Comparison of ENCODE assay signal across 15 cellular contexts in the genomic region with DNA sequence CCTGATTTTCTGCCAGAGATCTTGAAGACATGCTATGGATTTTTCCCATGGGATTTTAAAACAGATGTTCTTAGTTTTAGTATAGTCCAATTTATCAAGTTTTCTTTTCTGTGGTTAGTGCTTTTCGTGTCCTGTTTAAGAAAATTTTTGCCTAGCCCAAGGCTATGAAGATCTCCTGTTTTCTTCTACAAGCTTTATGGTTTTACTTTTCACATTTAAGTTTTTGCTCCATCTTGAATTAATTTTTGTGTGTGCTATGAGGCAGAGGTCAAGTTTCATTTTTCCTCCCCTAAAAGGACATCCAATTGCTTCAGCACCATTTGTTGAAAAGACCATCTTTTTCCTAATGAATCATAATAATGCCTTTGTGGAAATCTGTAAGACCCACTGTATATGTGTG.
DNase-seq lines count a peak whose midpoint lies in the region; ATAC-seq and TF ChIP-seq lines count a peak whose summit lies in the region.
"Had no signal": no experiment of that assay in that cellular context is flagged by ENCODE, and none has a peak within 500 bp of the region (broad histone marks: within the 10 kb centered on the region; RNA-seq: fewer than 3 reads in every experiment).

No MANE protein-coding gene starts in this region.

- in situ Hi-C loops in HAP-1 (cut with MboI; ENCODE audit: low sequenced_read_pairs), result loop anchor here (10.0 kb wide), 1 partner anchor 111 kb away; no protein-coding TSS in a partner anchor

- TF ChIP-seq CTCF in AG09319 (IDR thresholded peaks at IDR 0.05; ENCODE audit: low read depth, low read length), result no peak
- no peak for TF ChIP-seq CTCF in GM10248 (IDR thresholded peaks at IDR 0.05; ENCODE audit: control extremely low read depth, extremely low read depth, low read depth, missing control alignments)

- H3K27ac ChIP-seq in SJSA1, result peak overlapping the region; percentile 55

- H3K9me3 ChIP-seq in SJSA1 (replicated peaks) (no peaks in the 10 kb centered on the region), skeletal muscle satellite cell (replicated peaks; ENCODE audit: low read length) (no peaks in the 10 kb centered on the region), HAP-1 (0 out of 2 replicates have a peak, but pooled peaks cover 2% of the 10 kb centered on the region)

- no peak for ATAC-seq in GM21619 (IDR thresholded peaks at IDR 0.05; ENCODE audit: unreplicated experiment)
- ATAC-seq: activated CD4-positive, CD25-positive, alpha-beta regulatory T cell treated with anti-CD3 and anti-CD28 coated beads, Interleukin-2, amount 50 U/mL, for 24 hours; activated T-cell treated with anti-CD3 and anti-CD28 coated beads, Interleukin-2, amount 50 U/mL, for 72 hours had no signal

- POLR2A ChIA-PET in GM10248 (lab: Yijun Ruan, JAX), result no interaction called here

- no peaks in the 10 kb centered on the region for H3K27me3 ChIP-seq in SJSA1 (replicated peaks)
- H3K27me3 ChIP-seq in skeletal muscle satellite cell (ENCODE audit: control insufficient read depth, insufficient read depth, low read length), result no peaks in the 10 kb centered on the region
- H3K27me3 ChIP-seq in HAP-1 (ENCODE audit: low read depth), result peaks cover 9% of the 10 kb centered on the region; the same call in 1 of the 2 replicates

- peak overlapping the region; percentile 14 for H3K9ac ChIP-seq in skeletal muscle satellite cell (ENCODE audit: low read depth, low read length)

- peaks cover 35% of the 10 kb centered on the region for H3K36me3 ChIP-seq in SJSA1
- peaks cover 12% of the 10 kb centered on the region for H3K36me3 ChIP-seq in skeletal muscle satellite cell (ENCODE audit: insufficient read depth, low read length)
- no peaks in the 10 kb centered on the region for H3K36me3 ChIP-seq in HAP-1 (replicated peaks)

- H3K4me3 ChIP-seq in SJSA1, result no peak overlapping the region
- H3K4me3 ChIP-seq in skeletal muscle satellite cell (ENCODE audit: low read length), result no peak overlapping the region
- H3K4me3 ChIP-seq in HAP-1, result no peak overlapping the region

- H3K4me1 ChIP-seq in SJSA1 (replicated peaks) (peaks cover 62% of the 10 kb centered on the region), skeletal muscle satellite cell (ENCODE audit: control insufficient read depth, insufficient read depth, low read length) (peaks cover 45% of the 10 kb centered on the region), HAP-1 (no peaks in the 10 kb centered on the region)

- peak; percentile 87 for DNase-seq in AG09319 (ENCODE audit: extremely low read depth, low read depth)
- DNase-seq in SJSA1 (ENCODE audit: low read depth in 1 of 2, low spot score in 2 of 2), result no peak
- DNase-seq in foreskin melanocyte, result peak; percentile 73
- no peak for DNase-seq in SIG-M5 (lab: John Stamatoyannopoulos, UW)
- DNase-seq in GM10248 (ENCODE audit: extremely low spot score), result no peak
- no peak for DNase-seq in HAP-1 (ENCODE audit: low spot score in 2 of 2)
- DNase-seq: activated T-cell treated with anti-CD3 and anti-CD28 coated beads, Interleukin-2, amount 50 U/mL, for 72 hours; CD4-positive, alpha-beta memory T cell; erythroblast; kidney glomerular epithelial cell; NCI-H1092; NCI-H524 had no signal

- no peak overlapping the region for H3K4me2 ChIP-seq in skeletal muscle satellite cell (ENCODE audit: low read length)

- CTCF ChIA-PET in GM10248 (lab: Yijun Ruan, JAX), result interaction anchor here (1.4 kb wide), 1 partner anchor 120 kb away, joined by 4 read pairs; no protein-coding TSS in a partner anchor

Comparison
In these comparisons a context has a peak if more than half of its experiments do, and no peak if none do; other contexts are left out.
1. DNase-seq: peak in AG09319 (single experiment) and foreskin melanocyte (single experiment); none in SJSA1 (0 of 2), SIG-M5 (single experiment), GM10248 (single experiment) and HAP-1 (0 of 2).